In the genomic region with DNA sequence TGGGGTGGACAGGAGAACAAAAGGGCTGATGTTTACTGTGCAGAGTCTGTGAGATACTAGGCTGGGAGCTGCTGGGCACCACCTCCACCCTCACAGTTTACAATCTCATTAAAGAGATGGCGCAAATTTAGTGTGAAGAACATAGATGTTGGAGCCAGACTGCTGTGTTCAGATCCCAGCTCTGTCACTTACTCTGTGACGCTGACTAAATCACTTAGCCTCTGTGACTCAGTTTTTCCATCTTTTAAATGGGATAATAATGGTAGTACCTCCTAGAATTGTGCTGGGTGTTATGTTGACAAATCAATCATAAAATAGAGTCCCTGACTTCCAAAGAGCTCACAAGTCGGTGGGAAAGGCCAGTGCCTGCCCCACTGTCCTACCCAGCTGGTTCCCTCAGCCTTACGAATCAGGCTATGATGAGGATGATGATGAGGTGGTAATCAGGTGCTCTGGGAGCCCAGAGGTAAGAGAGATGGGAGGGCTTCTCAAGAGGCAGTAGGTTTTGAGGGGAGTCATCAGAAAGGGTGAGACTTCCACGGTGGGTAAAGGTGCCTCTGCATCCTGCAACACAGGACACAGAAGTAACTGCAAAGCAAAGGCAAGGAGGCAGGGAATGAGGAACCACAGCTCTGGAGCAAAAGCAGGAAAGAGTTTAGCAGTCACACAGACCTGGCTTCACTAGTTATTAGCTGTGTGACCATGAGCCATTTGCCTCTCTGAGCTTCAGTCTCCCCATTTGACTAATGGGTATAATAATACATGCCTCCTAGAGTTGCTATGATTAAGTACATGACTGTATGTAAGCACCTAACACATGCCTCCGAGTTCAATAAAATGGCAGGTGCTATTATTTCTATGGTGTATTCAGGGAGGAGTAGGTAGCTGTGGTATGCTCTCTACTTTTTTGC, we compare ENCODE assay signal across 17 cellular contexts. TPM values are rescaled to one million over a fixed set of nuclear protein-coding genes. Genes with fewer than 3 reads are reported as not detected.
DNase-seq lines count a peak whose midpoint lies in the region; ATAC-seq and TF ChIP-seq lines count a peak whose summit lies in the region.
"Had no signal": no experiment of that assay in that cellular context is flagged by ENCODE, and none has a peak within 500 bp of the region (broad histone marks: within the 10 kb centered on the region; RNA-seq: fewer than 3 reads in every experiment).

No MANE protein-coding gene starts in this region.

- no peaks in the 10 kb centered on the region for H3K27me3 Mint-ChIP-seq in T-helper 2 cell treated with Interferon-gamma antibody and Interleukin-4, amounts not matched to agents 5 μg/mL and 100 μg/mL, for 36 hours (ENCODE audit: low read depth)
- H3K27me3 Mint-ChIP-seq in H9 (ENCODE audit: low read depth) (no peaks in the 10 kb centered on the region), natural killer cell (ENCODE audit: low read depth in 2 of 2) (no peaks in the 10 kb centered on the region)
- no peaks in the 10 kb centered on the region for H3K27me3 Mint-ChIP-seq in activated naive CD8-positive, alpha-beta T cell treated with anti-CD3 and anti-CD28 coated beads for 36 hours

- no peak overlapping the region for H2BK120ac ChIP-seq in H9 (ENCODE audit: low read depth, low read length, poor library complexity, severe bottlenecking)

- H3K27ac ChIP-seq in H9 (ENCODE audit: insufficient read length, low read depth, low read length) (no peak overlapping the region), brain microvascular endothelial cell (no peak overlapping the region)
- H3K27ac ChIP-seq: GM23248, Peyer's patch, tibial artery had no signal

- H3K4me3 Mint-ChIP-seq in T-helper 2 cell treated with Interferon-gamma antibody and Interleukin-4, amounts not matched to agents 5 μg/mL and 100 μg/mL, for 36 hours = peak overlapping the region; percentile 27
- H3K4me3 Mint-ChIP-seq in H9 = no peak overlapping the region
- peak overlapping the region; percentile 51 for H3K4me3 Mint-ChIP-seq in activated naive CD8-positive, alpha-beta T cell treated with anti-CD3 and anti-CD28 coated beads for 36 hours
- peak overlapping the region; percentile 62 for H3K4me3 Mint-ChIP-seq in natural killer cell
- H3K4me3 Mint-ChIP-seq: CD14-positive monocyte, mesothelial cell of epicardium had no signal

- no peak overlapping the region for H3K23ac ChIP-seq in H9 (ENCODE audit: insufficient read length, low read depth, low read length)

- no peaks in the 10 kb centered on the region for H3K9me3 Mint-ChIP-seq in T-helper 2 cell treated with Interferon-gamma antibody and Interleukin-4, amounts not matched to agents 5 μg/mL and 100 μg/mL, for 36 hours
- H3K9me3 Mint-ChIP-seq in H9 (no peaks in the 10 kb centered on the region), natural killer cell (no peaks in the 10 kb centered on the region)
- no peaks in the 10 kb centered on the region for H3K9me3 Mint-ChIP-seq in activated naive CD8-positive, alpha-beta T cell treated with anti-CD3 and anti-CD28 coated beads for 36 hours
- H3K9me3 Mint-ChIP-seq: CD14-positive monocyte, mesothelial cell of epicardium had no signal

- H4K5ac ChIP-seq in H9 (ENCODE audit: insufficient read length, low read depth, low read length) = no peak overlapping the region

- H3K36me3 ChIP-seq in brain microvascular endothelial cell (replicated peaks) = no peaks in the 10 kb centered on the region
- H3K36me3 ChIP-seq: Peyer's patch, tibial artery had no signal

- H3K79me2 ChIP-seq in H9 (ENCODE audit: insufficient read depth, low read length) = peaks cover 9% of the 10 kb centered on the region; the same call in 1 of the 2 replicates

- H3K56ac ChIP-seq in H9 (ENCODE audit: insufficient read length, low read depth, low read length) = no peak overlapping the region

- no peak overlapping the region for H3K14ac ChIP-seq in H9 (ENCODE audit: insufficient read depth, low read length)

- TF ChIP-seq POLR2A in erythroblast (IDR thresholded peaks at IDR 0.05; ENCODE audit: low read length) = no peak

- no peak for DNase-seq in T-helper 2 cell treated with Interferon-gamma antibody and Interleukin-4, amounts not matched to agents 5 μg/mL and 100 μg/mL, for 36 hours (ENCODE audit: low spot score)
- DNase-seq in T-helper 2 cell (no peak), H9 (no peak), natural killer cell (no peak), erythroblast (lab: John Stamatoyannopoulos, UW) (no peak), brain microvascular endothelial cell (no peak), OCI-M2 (lab: John Stamatoyannopoulos, UW; ENCODE audit: unreplicated experiment) (no peak)
- no peak for DNase-seq in activated naive CD8-positive, alpha-beta T cell treated with anti-CD3 and anti-CD28 coated beads for 36 hours
- DNase-seq: NCI-H2081; occipital lobe; Peyer's patch; stimulated activated CD4-positive, alpha-beta T cell treated with anti-CD3 and anti-CD28 coated beads, Interleukin-2, amount 100 ng/mL, for 48 hours; stimulated activated CD8-positive, alpha-beta memory T cell treated with anti-CD3 and anti-CD28 coated beads, Interleukin-4, amount 100 ng/mL, for 48 hours; tibial artery had no signal

- peak overlapping the region; percentile 34 for H3K27ac Mint-ChIP-seq in T-helper 2 cell treated with Interferon-gamma antibody and Interleukin-4, amounts not matched to agents 5 μg/mL and 100 μg/mL, for 36 hours
- peak overlapping the region; percentile 59 to 89 (median 65); a peak in 5 of 7 replicates for H3K27ac Mint-ChIP-seq in H9
- H3K27ac Mint-ChIP-seq in activated naive CD8-positive, alpha-beta T cell treated with anti-CD3 and anti-CD28 coated beads for 36 hours = peak overlapping the region; percentile 86
- H3K27ac Mint-ChIP-seq in natural killer cell = peak overlapping the region; percentile 71 to 75

- no peak overlapping the region for H2BK12ac ChIP-seq in H9 (ENCODE audit: insufficient read length, low read depth, low read length)

- no peak overlapping the region for H2AFZ ChIP-seq in H9 (ENCODE audit: low read length)
- H2AFZ ChIP-seq: GM23248 had no signal

- no peak overlapping the region for H4K91ac ChIP-seq in H9 (ENCODE audit: insufficient read length, low read depth, low read length)

- no peak overlapping the region for H4K8ac ChIP-seq in H9 (replicated peaks; ENCODE audit: insufficient read length, low read depth, low read length)

- TF ChIP-seq CTCF in H9 (conservative IDR thresholded peaks at IDR 0.05) (no peak), natural killer cell (IDR thresholded peaks at IDR 0.05) (no peak), brain microvascular endothelial cell (IDR thresholded peaks at IDR 0.05; ENCODE audit: low read depth, low read length, missing control alignments) (no peak)

- H3K4me3 ChIP-seq in brain microvascular endothelial cell (ENCODE audit: low read depth, low read length) = no peak overlapping the region
- H3K4me3 ChIP-seq: GM23248, Peyer's patch, tibial artery had no signal

- no peak overlapping the region for H3K9ac ChIP-seq in H9 (ENCODE audit: extremely low read depth, insufficient read length, low read length)
- H3K9ac ChIP-seq: GM23248 had no signal

- H2BK15ac ChIP-seq in H9 (ENCODE audit: low read depth, low read length) = no peak overlapping the region

- intact Hi-C loops in natural killer cell (cut with micrococcal nuclease) = no loop called here

- WGBS in H9 (ENCODE audit: extremely low coverage, insufficient read length, low lambda C conversion rate) = no CpG with 5 or more reads among the region's 6 CpGs

- H4K20me1 ChIP-seq in H9 (ENCODE audit: control insufficient read depth, insufficient read depth, insufficient read length) = no peaks in the 10 kb centered on the region

- no peak overlapping the region for H2BK20ac ChIP-seq in H9 (ENCODE audit: low read depth, low read length, poor library complexity, severe bottlenecking)

- H3K4me2 ChIP-seq in H9 (ENCODE audit: insufficient read depth, insufficient read length, low read length) = no peak overlapping the region

- in situ Hi-C loops in brain microvascular endothelial cell (cut with HindIII; ENCODE audit: low pct_ligation_motif_present, low sequenced_read_pairs) = no loop called here

- no peaks in the 10 kb centered on the region for H3K9me3 ChIP-seq in H9 (ENCODE audit: control insufficient read depth, low read depth, low read length)
- H3K9me3 ChIP-seq: Peyer's patch, tibial artery had no signal

- H3K27me3 ChIP-seq in H9 (ENCODE audit: insufficient read depth, low read length) (no peaks in the 10 kb centered on the region), brain microvascular endothelial cell (replicated peaks) (no peaks in the 10 kb centered on the region)
- H3K27me3 ChIP-seq: Peyer's patch, tibial artery had no signal

- H3K79me1 ChIP-seq in H9 (ENCODE audit: insufficient read depth, low read depth, low read length, poor library complexity, severe bottlenecking) = no peaks in the 10 kb centered on the region

- H2BK5ac ChIP-seq in H9 (ENCODE audit: insufficient read length, low read length) = no peak overlapping the region

- peak in 1 of 3 donors; percentile 17 for ATAC-seq in natural killer cell

- peaks cover 15% of the 10 kb centered on the region for H3K4me1 ChIP-seq in H9 (ENCODE audit: insufficient read depth, low read length)
- H3K4me1 ChIP-seq: tibial artery had no signal

- H3K18ac ChIP-seq in H9 (ENCODE audit: insufficient read length, low read depth, low read length) = no peak overlapping the region

- no peak overlapping the region for H2AK5ac ChIP-seq in H9 (ENCODE audit: insufficient read length, low read length)

- H3K23me2 ChIP-seq in H9 (ENCODE audit: insufficient read length, low read depth, low read length, poor library complexity, severe bottlenecking) = no peaks in the 10 kb centered on the region

- H3K4ac ChIP-seq in H9 (ENCODE audit: low read depth, low read length) = no peak overlapping the region

- no peak overlapping the region for H3T11ph ChIP-seq in H9 (ENCODE audit: low read length)

- peaks cover 10% of the 10 kb centered on the region for H3K36me3 Mint-ChIP-seq in T-helper 2 cell treated with Interferon-gamma antibody and Interleukin-4, amounts not matched to agents 5 μg/mL and 100 μg/mL, for 36 hours (ENCODE audit: low read depth)
- H3K36me3 Mint-ChIP-seq in H9 (ENCODE audit: insufficient read depth in 1 of 3, low read depth in 3 of 3) (no peaks in the 10 kb centered on the region), natural killer cell (no peaks in the 10 kb centered on the region)
- H3K36me3 Mint-ChIP-seq in activated naive CD8-positive, alpha-beta T cell treated with anti-CD3 and anti-CD28 coated beads for 36 hours = peaks cover 75% of the 10 kb centered on the region
- H3K36me3 Mint-ChIP-seq: mesothelial cell of epicardium had no signal

- peaks cover 73% of the 10 kb centered on the region for H3K4me1 Mint-ChIP-seq in T-helper 2 cell treated with Interferon-gamma antibody and Interleukin-4, amounts not matched to agents 5 μg/mL and 100 μg/mL, for 36 hours (ENCODE audit: low read depth)
- H3K4me1 Mint-ChIP-seq in H9 = peaks cover 62 to 80% of the 10 kb centered on the region in 2 experiments
- peaks cover 93% of the 10 kb centered on the region for H3K4me1 Mint-ChIP-seq in activated naive CD8-positive, alpha-beta T cell treated with anti-CD3 and anti-CD28 coated beads for 36 hours
- peaks cover 97 to 98% of the 10 kb centered on the region in 2 donors for H3K4me1 Mint-ChIP-seq in natural killer cell

RNA-seq across cellular contexts. Expression of a gene that starts 8.9 kb away (rescaled TPM):
- total RNA-seq in H9 (2021) (63.3 and 64.8 TPM in 2 replicates), natural killer cell (100 to 1,000 TPM; 616 to 757 (median 713) TPM)
- total RNA-seq in activated naive CD8-positive, alpha-beta T cell treated with anti-CD3 and anti-CD28 coated beads for 36 hours = 100 to 1,000 TPM; 390 to 395 TPM

Comparison
In these comparisons a context has a peak if more than half of its experiments do, and no peak if none do; other contexts are left out.
1. H3K27ac Mint-ChIP-seq: peak in every context shown above with its lines; median percentile 86 in activated naive CD8-positive, alpha-beta T cell treated with anti-CD3 and anti-CD28 coated beads for 36 hours; 73 in natural killer cell; 65 in H9; 34 in T-helper 2 cell treated with Interferon-gamma antibody and Interleukin-4, amounts not matched to agents 5 μg/mL and 100 μg/mL, for 36 hours.
2. H3K4me3 Mint-ChIP-seq: peak in T-helper 2 cell treated with Interferon-gamma antibody and Interleukin-4, amounts not matched to agents 5 μg/mL and 100 μg/mL, for 36 hours (single experiment), activated naive CD8-positive, alpha-beta T cell treated with anti-CD3 and anti-CD28 coated beads for 36 hours (single experiment) and natural killer cell (single experiment); none in H9 (0 of 2).